In the genomic region with DNA sequence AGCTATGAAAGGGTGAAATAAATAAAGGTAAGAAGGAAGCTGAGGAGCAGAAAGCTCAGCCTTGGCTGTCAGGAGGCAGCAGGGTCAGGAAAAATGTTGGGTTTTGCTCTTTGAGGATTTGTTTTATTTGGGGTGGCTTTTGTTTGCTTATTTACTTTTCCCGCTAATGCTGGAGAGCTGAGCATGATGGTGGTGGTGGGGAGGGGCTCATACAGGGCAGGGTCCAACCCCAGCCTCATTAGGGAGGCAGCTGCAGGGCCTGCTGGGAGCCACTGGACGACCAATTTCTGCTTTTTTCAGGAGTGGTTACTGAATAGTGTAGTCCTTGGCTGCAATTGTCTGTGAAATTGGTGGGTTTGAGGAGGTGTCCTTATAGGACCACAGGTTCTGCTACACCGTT, we compare ENCODE assay signal across 14 cellular contexts. TPM values are rescaled to one million over a fixed set of nuclear protein-coding genes. Genes with fewer than 3 reads are reported as not detected.
DNase-seq lines count a peak whose midpoint lies in the region; ATAC-seq, FAIRE-seq and TF ChIP-seq lines count a peak whose summit lies in the region.
"Had no signal": no experiment of that assay in that cellular context is flagged by ENCODE, and none has a peak within 500 bp of the region (broad histone marks: within the 10 kb centered on the region; RNA-seq: fewer than 3 reads in every experiment).

No MANE protein-coding gene starts in this region.

- peaks cover 7% of the 10 kb centered on the region for H3K4me1 ChIP-seq in hepatocyte (ENCODE audit: insufficient read depth)
- H3K4me1 ChIP-seq: SJSA1 had no signal

- DNase-seq in activated naive CD4-positive, alpha-beta T cell treated with anti-CD3 and anti-CD28 coated beads, Interleukin-2, amount 50 U/mL, for 16 hours: no peak
- DNase-seq in hepatocyte (ENCODE audit: low spot score) (no peak), type B pancreatic cell (ENCODE audit: extremely low spot score, unreplicated experiment) (no peak), HTR-8/SVneo (ENCODE audit: insufficient read length, low spot score) (no peak), AG08395 (ENCODE audit: low spot score) (no peak)
- DNase-seq: activated CD4-positive, CD25-positive, alpha-beta regulatory T cell; amniotic stem cell; dermis blood vessel endothelial cell; foreskin melanocyte had no signal

- no peak for ATAC-seq in HG02970 (IDR thresholded peaks at IDR 0.05; ENCODE audit: low FRiP score, unreplicated experiment)

- TF ChIP-seq CTCF in VCaP (conservative IDR thresholded peaks at IDR 0.05) (no peak), hepatocyte (IDR thresholded peaks at IDR 0.05; ENCODE audit: poor library complexity) (no peak), type B pancreatic cell (conservative IDR thresholded peaks at IDR 0.05) (no peak)

- no peaks in the 10 kb centered on the region for H3K9me3 Mint-ChIP-seq in activated naive CD4-positive, alpha-beta T cell treated with anti-CD3 and anti-CD28 coated beads, Interleukin-2, amount 50 U/mL, for 24 hours
- no peaks in the 10 kb centered on the region for H3K9me3 Mint-ChIP-seq in type B pancreatic cell

- no peaks in the 10 kb centered on the region for H3K27me3 ChIP-seq in hepatocyte
- H3K27me3 ChIP-seq: SJSA1 had no signal

- H3K4me3 ChIP-seq in hepatocyte: no peak overlapping the region
- H3K4me3 ChIP-seq: SJSA1 had no signal

- no peaks in the 10 kb centered on the region for H3K27me3 Mint-ChIP-seq in activated naive CD4-positive, alpha-beta T cell treated with anti-CD3 and anti-CD28 coated beads, Interleukin-2, amount 50 U/mL, for 24 hours
- H3K27me3 Mint-ChIP-seq in type B pancreatic cell: no peaks in the 10 kb centered on the region

- peaks cover 8% of the 10 kb centered on the region for H3K36me3 Mint-ChIP-seq in activated naive CD4-positive, alpha-beta T cell treated with anti-CD3 and anti-CD28 coated beads, Interleukin-2, amount 50 U/mL, for 24 hours
- peaks cover 10% of the 10 kb centered on the region for H3K36me3 Mint-ChIP-seq in type B pancreatic cell

- H3K36me3 ChIP-seq in hepatocyte (replicated peaks; ENCODE audit: insufficient read depth, low read depth): no peaks in the 10 kb centered on the region

- no peak overlapping the region for H2AFZ ChIP-seq in hepatocyte

- 59% methylated on average over 3 of the region's 3 CpGs for WGBS in hepatocyte (ENCODE audit: low lambda C conversion rate, missing lambda C conversion rate)

- peak overlapping the region; percentile 62 for H3K4me2 ChIP-seq in hepatocyte

- no peaks in the 10 kb centered on the region for H3K9me3 ChIP-seq in hepatocyte (ENCODE audit: low read depth)
- H3K9me3 ChIP-seq: SJSA1 had no signal

- peaks cover 17% of the 10 kb centered on the region for H4K20me1 ChIP-seq in hepatocyte (ENCODE audit: insufficient read depth, poor library complexity, severe bottlenecking)

- H3K79me2 ChIP-seq in hepatocyte: peaks cover 53% of the 10 kb centered on the region

- peak overlapping the region; percentile 96 for H3K27ac Mint-ChIP-seq in activated naive CD4-positive, alpha-beta T cell treated with anti-CD3 and anti-CD28 coated beads, Interleukin-2, amount 50 U/mL, for 24 hours
- peak overlapping the region; percentile 88 for H3K27ac Mint-ChIP-seq in type B pancreatic cell

- peaks cover 83% of the 10 kb centered on the region for H3K4me1 Mint-ChIP-seq in activated naive CD4-positive, alpha-beta T cell treated with anti-CD3 and anti-CD28 coated beads, Interleukin-2, amount 50 U/mL, for 24 hours
- peaks cover 18% of the 10 kb centered on the region for H3K4me1 Mint-ChIP-seq in type B pancreatic cell (ENCODE audit: unreplicated experiment)

- H3K9me2 ChIP-seq in hepatocyte (replicated peaks; ENCODE audit: insufficient read depth): no peaks in the 10 kb centered on the region

- H3K27ac ChIP-seq in VCaP (peak overlapping the region; percentile 36), hepatocyte (peak overlapping the region; percentile 38)
- H3K27ac ChIP-seq: SJSA1 had no signal

- peak overlapping the region; percentile 78 for H3K4me3 Mint-ChIP-seq in activated naive CD4-positive, alpha-beta T cell treated with anti-CD3 and anti-CD28 coated beads, Interleukin-2, amount 50 U/mL, for 24 hours
- H3K4me3 Mint-ChIP-seq in type B pancreatic cell: peak overlapping the region; percentile 62

- no peak for FAIRE-seq in HTR-8/SVneo (lab: Jason Lieb, UNC)

RNA-seq across cellular contexts. Expression of gene CCM2, which starts 36.3 kb away (rescaled TPM):
- total RNA-seq in hepatocyte: 31.6 and 32.2 TPM in 2 replicates
- 53.8 and 57.1 TPM in 2 replicates for polyA plus RNA-seq in hepatocyte
- 29.8 and 33.8 TPM in 2 replicates for total RNA-seq in type B pancreatic cell (ENCODE audit: low replicate concordance)

RNA-seq across cellular contexts. Expression of gene NACAD, which starts 52.5 kb away (rescaled TPM):
- total RNA-seq in hepatocyte (1.2 and 1.4 TPM in 2 replicates), type B pancreatic cell (ENCODE audit: low replicate concordance) (7.3 and 12.5 TPM in 2 replicates)
- polyA plus RNA-seq in hepatocyte: 2.0 and 3.9 TPM in 2 replicates
- total RNA-seq: MCF 10A had no signal

RNA-seq across cellular contexts. Expression of gene MYO1G, which starts 57.5 kb away (rescaled TPM):
- total RNA-seq in hepatocyte (0.03 TPM in 1 of 2 replicates, not detected in the other), type B pancreatic cell (ENCODE audit: low replicate concordance) (0.52 and 0.53 TPM in 2 replicates)
- polyA plus RNA-seq in hepatocyte: 0.10 TPM in 1 of 2 replicates, not detected in the other
